Comparison of ENCODE assay signal across 21 cellular contexts in the genomic region with DNA sequence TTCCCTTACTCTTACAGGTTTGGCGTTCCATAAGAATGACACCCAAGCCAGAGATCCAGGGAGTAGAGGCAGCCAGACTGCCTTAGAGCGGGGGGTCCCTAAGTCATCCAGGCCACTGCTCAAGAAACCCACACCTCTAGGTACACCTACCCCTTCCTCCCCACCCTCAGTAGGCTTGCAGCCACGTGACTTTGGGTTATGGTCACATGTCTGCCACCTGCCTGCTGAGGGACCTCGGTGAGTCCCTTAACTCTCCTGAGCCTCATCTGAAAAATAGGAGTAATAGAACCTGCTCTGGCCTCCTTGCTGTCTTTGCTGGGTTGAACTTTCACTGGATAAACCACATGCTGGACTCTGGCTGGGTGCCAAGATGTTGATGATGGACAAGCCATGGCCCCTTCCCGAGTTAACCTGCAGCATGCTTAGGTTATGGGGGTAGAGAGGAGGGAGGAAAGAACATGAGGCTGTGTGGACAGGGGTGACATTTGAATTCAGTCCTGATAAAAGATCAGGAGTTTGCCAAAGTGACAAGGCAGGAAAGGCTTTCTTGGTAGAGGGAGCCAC. TPM values are rescaled to one million over a fixed set of nuclear protein-coding genes. Genes with fewer than 3 reads are reported as not detected.
DNase-seq lines count a peak whose midpoint lies in the region; ATAC-seq and TF ChIP-seq lines count a peak whose summit lies in the region.
"Had no signal": no experiment of that assay in that cellular context is flagged by ENCODE, and none has a peak within 500 bp of the region (broad histone marks: within the 10 kb centered on the region; RNA-seq: fewer than 3 reads in every experiment).

No MANE protein-coding gene starts in this region.

- H3K4me3 ChIP-seq in IMR-90 (ENCODE audit: insufficient read depth, low read depth, low read length): no peak overlapping the region
- H3K4me3 ChIP-seq: A549, cardiac muscle cell, prostate gland had no signal

- H3K9me1 ChIP-seq in IMR-90 (ENCODE audit: insufficient read depth, low read length): peaks cover 6% of the 10 kb centered on the region; the same call in 1 of the 2 replicates

- no peak for TF ChIP-seq POLR2A in IMR-90 (IDR thresholded peaks at IDR 0.05; ENCODE audit: low read depth, low read length)

- dilution Hi-C loops in IMR-90 (cut with HindIII; ENCODE audit: low sequenced_read_pairs, unreplicated experiment): no loop called here

- H2BK120ac ChIP-seq in IMR-90 (ENCODE audit: low read depth, low read length): no peak overlapping the region

- no peak overlapping the region for H2AK9ac ChIP-seq in IMR-90 (replicated peaks; ENCODE audit: low read depth, low read length, poor library complexity)

- in situ Hi-C loops in IMR-90 (cut with MboI; ENCODE audit: low sequenced_read_pairs): no loop called here

- no peaks in the 10 kb centered on the region for H4K20me1 ChIP-seq in IMR-90 (ENCODE audit: insufficient read depth, low read length)

- no peak for ATAC-seq in IMR-90 (ENCODE audit: low read depth)
- ATAC-seq in GM21786 (IDR thresholded peaks at IDR 0.05; ENCODE audit: unreplicated experiment): no peak
- ATAC-seq in HG02970 (IDR thresholded peaks at IDR 0.05; ENCODE audit: low FRiP score, unreplicated experiment): no peak
- ATAC-seq: A549 had no signal

- H3K4me2 ChIP-seq in IMR-90 (ENCODE audit: low read depth, low read length): no peak overlapping the region
- H3K4me2 ChIP-seq: A549 had no signal

- no peak overlapping the region for H3K4ac ChIP-seq in IMR-90 (ENCODE audit: low read depth, low read length)

- H3K9ac ChIP-seq in IMR-90 (ENCODE audit: low read depth, low read length): no peak overlapping the region

- no peak overlapping the region for H2BK15ac ChIP-seq in IMR-90 (ENCODE audit: low read depth, low read length)

- H3K56ac ChIP-seq in IMR-90 (ENCODE audit: extremely low read depth, insufficient read depth, low read length): no peak overlapping the region

- H3K27me3 ChIP-seq in IMR-90 (ENCODE audit: control insufficient read depth, insufficient read depth, low read length): no peaks in the 10 kb centered on the region
- H3K27me3 ChIP-seq: cardiac muscle cell had no signal

- no peak overlapping the region for H3K4me3 Mint-ChIP-seq in activated CD4-positive, alpha-beta T cell treated with anti-CD3 and anti-CD28 coated beads, Interleukin-2, amount 10 ng/mL, durations not matched to agents 7 days and 5 days
- H3K4me3 Mint-ChIP-seq in dendritic cell treated with granulocyte-macrophage colony-stimulating factor and Interleukin-4, amounts not matched to agents 40 ng/mL and 50 ng/mL, for 4 days: no peak overlapping the region
- H3K4me3 Mint-ChIP-seq: CD14-positive monocyte, nephron progenitor cell had no signal

- intact Hi-C loops in IMR-90 (cut with micrococcal nuclease): no loop called here
- intact Hi-C loops in dendritic cell treated with granulocyte-macrophage colony-stimulating factor and Interleukin-4, amounts not matched to agents 40 ng/mL and 50 ng/mL, for 4 days (cut with micrococcal nuclease): no loop called here

- no peak overlapping the region for H2AFZ ChIP-seq in IMR-90 (replicated peaks; ENCODE audit: low read length, poor library complexity)

- H3K4me1 Mint-ChIP-seq in activated CD4-positive, alpha-beta T cell treated with anti-CD3 and anti-CD28 coated beads, Interleukin-2, amount 10 ng/mL, durations not matched to agents 7 days and 5 days: peaks cover 68% of the 10 kb centered on the region
- H3K4me1 Mint-ChIP-seq in dendritic cell treated with granulocyte-macrophage colony-stimulating factor and Interleukin-4, amounts not matched to agents 40 ng/mL and 50 ng/mL, for 4 days (ENCODE audit: low read depth): peaks cover 62% of the 10 kb centered on the region

- no peak overlapping the region for H3K18ac ChIP-seq in IMR-90 (ENCODE audit: low read depth, low read length)

- no peak overlapping the region for H3K23ac ChIP-seq in IMR-90 (ENCODE audit: low read depth, low read length)

- H4K8ac ChIP-seq in IMR-90 (ENCODE audit: low read depth in 2 of 2, low read length in 2 of 2): no peak overlapping the region

- DNase-seq in activated CD4-positive, alpha-beta T cell treated with anti-CD3 and anti-CD28 coated beads, Interleukin-2, amount 10 ng/mL, durations not matched to agents 7 days and 5 days: no peak
- no peak for DNase-seq in activated CD4-positive, alpha-beta T cell treated with anti-CD3 and anti-CD28 coated beads for 1 hour
- DNase-seq in IMR-90: no peak
- DNase-seq in substantia nigra (lab: John Stamatoyannopoulos, UW): peak in 1 of 49 donors; percentile 68
- no peak for DNase-seq in stimulated activated CD4-positive, alpha-beta T cell treated with anti-CD3 and anti-CD28 coated beads, Interleukin-2, amount 100 ng/mL, for 48 hours
- DNase-seq: activated CD4-positive, alpha-beta T cell treated with anti-CD3 and anti-CD28 coated beads for 4 hours; activated CD8-positive, alpha-beta memory T cell treated with anti-CD3 and anti-CD28 coated beads, Interleukin-2, amount 50 U/mL, for 4 hours; activated effector memory CD4-positive, alpha-beta T cell treated with Interleukin-2 at 50 U/mL for 16 hours; DMS79; NCI-H1436; NCI-H2171 treated with DMSO at 0.1 percent for 48 hours; NCI-H774; nephron progenitor cell; stimulated activated CD4-positive, alpha-beta T cell treated with anti-CD3 and anti-CD28 coated beads, Interleukin-4, amount 100 ng/mL, for 1 hour had no signal

- no peaks in the 10 kb centered on the region for H3K27me3 Mint-ChIP-seq in activated CD4-positive, alpha-beta T cell treated with anti-CD3 and anti-CD28 coated beads, Interleukin-2, amount 10 ng/mL, durations not matched to agents 7 days and 5 days
- H3K27me3 Mint-ChIP-seq in dendritic cell treated with granulocyte-macrophage colony-stimulating factor and Interleukin-4, amounts not matched to agents 40 ng/mL and 50 ng/mL, for 4 days: no peaks in the 10 kb centered on the region

- TF ChIP-seq RAD21 in IMR-90 (IDR thresholded peaks at IDR 0.05; ENCODE audit: low read length): no peak

- no peak overlapping the region for H3K14ac ChIP-seq in IMR-90 (replicated peaks; ENCODE audit: low read depth, low read length)

- no peak overlapping the region for H2BK5ac ChIP-seq in IMR-90 (ENCODE audit: low read depth, low read length, poor library complexity, severe bottlenecking)

- H4K5ac ChIP-seq in IMR-90 (ENCODE audit: low read depth, low read length): no peak overlapping the region

- H2BK20ac ChIP-seq in IMR-90 (ENCODE audit: low read depth, low read length): no peak overlapping the region

- CTCF ChIA-PET in activated CD4-positive, alpha-beta T cell treated with anti-CD3 and anti-CD28 coated beads, Interleukin-2, amount 10 ng/mL, durations not matched to agents 7 days and 5 days (lab: Charles Lee): interaction anchor here (1.5 kb wide), 2 partner anchors 34 to 146 kb away, joined by 3 to 5 read pairs; no protein-coding TSS in a partner anchor
- CTCF ChIA-PET in IMR-90 (lab: Yijun Ruan, JAX): no interaction called here

- POLR2A ChIA-PET in activated CD4-positive, alpha-beta T cell treated with anti-CD3 and anti-CD28 coated beads, Interleukin-2, amount 10 ng/mL, durations not matched to agents 7 days and 5 days (lab: Charles Lee): no interaction called here
- POLR2A ChIA-PET in IMR-90 (lab: Charles Lee; ENCODE audit: unreplicated experiment): no interaction called here

- no TSS peak for BruUV-seq in IMR-90 (replicated peaks; lab: Mats Ljungman, UMichigan)

- no peak overlapping the region for H2AK5ac ChIP-seq in IMR-90 (ENCODE audit: low read depth, low read length)

- no peak for TF ChIP-seq CTCF in IMR-90 (conservative IDR thresholded peaks at IDR 0.05; ENCODE audit: low read depth, low read length)

- H3K4me1 ChIP-seq in IMR-90 (ENCODE audit: control insufficient read depth, insufficient read depth, low read length): peaks cover 4% of the 10 kb centered on the region; the same call in 1 of the 2 replicates

- 0 out of 4 replicates have a peak, but pooled peaks cover 0 to 6% of the 10 kb centered on the region in 2 experiments for H3K79me1 ChIP-seq in IMR-90 (ENCODE audit: low read depth in 1 of 2, low read length in 2 of 2)

- peak overlapping the region; percentile 72 for H3K27ac Mint-ChIP-seq in activated CD4-positive, alpha-beta T cell treated with anti-CD3 and anti-CD28 coated beads, Interleukin-2, amount 10 ng/mL, durations not matched to agents 7 days and 5 days
- peak overlapping the region; percentile 22 for H3K27ac Mint-ChIP-seq in dendritic cell treated with granulocyte-macrophage colony-stimulating factor and Interleukin-4, amounts not matched to agents 40 ng/mL and 50 ng/mL, for 4 days
- H3K27ac Mint-ChIP-seq: nephron progenitor cell had no signal

- no peaks in the 10 kb centered on the region for H3K9me3 Mint-ChIP-seq in activated CD4-positive, alpha-beta T cell treated with anti-CD3 and anti-CD28 coated beads, Interleukin-2, amount 10 ng/mL, durations not matched to agents 7 days and 5 days
- H3K9me3 Mint-ChIP-seq in dendritic cell treated with granulocyte-macrophage colony-stimulating factor and Interleukin-4, amounts not matched to agents 40 ng/mL and 50 ng/mL, for 4 days: no peaks in the 10 kb centered on the region
- H3K9me3 Mint-ChIP-seq: nephron progenitor cell had no signal

- H3K36me3 Mint-ChIP-seq in activated CD4-positive, alpha-beta T cell treated with anti-CD3 and anti-CD28 coated beads, Interleukin-2, amount 10 ng/mL, durations not matched to agents 7 days and 5 days (ENCODE audit: low read depth): peaks cover 4% of the 10 kb centered on the region
- H3K36me3 Mint-ChIP-seq in dendritic cell treated with granulocyte-macrophage colony-stimulating factor and Interleukin-4, amounts not matched to agents 40 ng/mL and 50 ng/mL, for 4 days (ENCODE audit: low read depth): peaks cover 17% of the 10 kb centered on the region
- H3K36me3 Mint-ChIP-seq: CD14-positive monocyte had no signal

- 58% methylated on average over 2 of the region's 5 CpGs; no CpG with 5 or more reads in 1 of the 2 experiments for WGBS in IMR-90 (ENCODE audit: extremely low coverage in 2 of 2, insufficient read length in 1 of 2), 2 experiments

- H4K91ac ChIP-seq in IMR-90 (ENCODE audit: insufficient read depth, low read depth, low read length): no peak overlapping the region

- H3K36me3 ChIP-seq in IMR-90 (ENCODE audit: control insufficient read depth, insufficient read depth, low read length): no peaks in the 10 kb centered on the region
- H3K36me3 ChIP-seq: cardiac muscle cell, prostate gland had no signal

- H3K9me3 ChIP-seq in IMR-90 (ENCODE audit: control insufficient read depth, insufficient read depth, low read length): no peaks in the 10 kb centered on the region
- H3K9me3 ChIP-seq: A549, prostate gland had no signal

- H3K27ac ChIP-seq in IMR-90 (ENCODE audit: insufficient read depth, low read length) (no peak overlapping the region), substantia nigra (ENCODE audit: low read depth, low read length, poor library complexity, severe bottlenecking) (peak overlapping the region; percentile 77)
- H3K27ac ChIP-seq: A549, cardiac muscle cell, prostate gland had no signal

RNA-seq across cellular contexts. Expression of gene RPS6KA1, which starts 4.5 kb away (rescaled TPM):
- total RNA-seq in activated CD4-positive, alpha-beta T cell treated with anti-CD3 and anti-CD28 coated beads, Interleukin-2, amount 10 ng/mL, durations not matched to agents 7 days and 5 days: 100 to 1,000 TPM; 192 to 199 TPM
- total RNA-seq in IMR-90 (2012; rRNA removed): 4.2 and 6.3 TPM in 2 replicates
- 3.6 and 3.8 TPM in 2 replicates for polyA plus RNA-seq in IMR-90 (2012; rRNA removed)
- polyA plus RNA-seq in IMR-90 (2012; cell fraction: cytosol; rRNA removed): 2.7 and 3.6 TPM in 2 replicates
- polyA plus RNA-seq in IMR-90 (2012; cell fraction: nucleus; rRNA removed; ENCODE audit: low replicate concordance): 3.0 and 4.7 TPM in 2 replicates

Comparison
In these comparisons a context has a peak if more than half of its experiments do, and no peak if none do; other contexts are left out.
1. RNA of gene RPS6KA1, which starts 4.5 kb away (total RNA-seq): 192 to 199 TPM in activated CD4-positive, alpha-beta T cell treated with anti-CD3 and anti-CD28 coated beads, Interleukin-2, amount 10 ng/mL, durations not matched to agents 7 days and 5 days; 4.2 to 6.3 TPM in IMR-90; every median in the first group is over 10 times any median in the second.